ENCODE assay signal across 14 cellular contexts in genomic region chr6:139800837-139801236, GRCh38.
DNase-seq lines count a peak whose midpoint lies in the region; ATAC-seq lines count a peak whose summit lies in the region.
"Had no signal": no experiment of that assay in that cellular context is flagged by ENCODE, and none has a peak within 500 bp of the region (broad histone marks: within the 10 kb centered on the region; RNA-seq: fewer than 3 reads in every experiment).

No MANE protein-coding gene starts in this region.

- CTCF ChIA-PET in activated CD8-positive, alpha-beta memory T cell treated with anti-CD3 and anti-CD28 coated beads, Interleukin-2, amount 10 ng/mL, durations not matched to agents 7 days and 5 days (lab: Charles Lee), result no interaction called here

- H3K27me3 Mint-ChIP-seq in activated CD8-positive, alpha-beta memory T cell treated with anti-CD3 and anti-CD28 coated beads, Interleukin-2, amount 10 ng/mL, durations not matched to agents 7 days and 5 days, result no peaks in the 10 kb centered on the region

- DNase-seq in activated CD8-positive, alpha-beta memory T cell treated with anti-CD3 and anti-CD28 coated beads, Interleukin-2, amount 10 ng/mL, durations not matched to agents 7 days and 5 days, result no peak
- DNase-seq in GM19238 (ENCODE audit: insufficient read length, low spot score), result no peak
- no peak for DNase-seq in stimulated activated CD8-positive, alpha-beta memory T cell treated with anti-CD3 and anti-CD28 coated beads, Interleukin-4, amount 100 ng/mL, for 48 hours
- DNase-seq: ACHN; activated CD4-positive, alpha-beta T cell treated with anti-CD3 and anti-CD28 coated beads, Interleukin-2, amount 50 U/mL, for 4 hours; activated effector memory CD4-positive, alpha-beta T cell treated with Interleukin-2 at 50 U/mL for 16 hours; DMS 273 treated with DMSO at 0.1 percent for 48 hours; NCI-H2029 had no signal

- peaks cover 3% of the 10 kb centered on the region for H3K36me3 Mint-ChIP-seq in activated CD8-positive, alpha-beta memory T cell treated with anti-CD3 and anti-CD28 coated beads, Interleukin-2, amount 10 ng/mL, durations not matched to agents 7 days and 5 days
- H3K36me3 Mint-ChIP-seq: IgD-negative memory B cell had no signal

- peaks cover 3% of the 10 kb centered on the region for H3K9me3 Mint-ChIP-seq in activated CD8-positive, alpha-beta memory T cell treated with anti-CD3 and anti-CD28 coated beads, Interleukin-2, amount 10 ng/mL, durations not matched to agents 7 days and 5 days (ENCODE audit: low read depth)

- ATAC-seq in GM18498 (IDR thresholded peaks at IDR 0.05; ENCODE audit: unreplicated experiment), result peak; percentile 92
- peak; percentile 93 for ATAC-seq in GM19438 (IDR thresholded peaks at IDR 0.05; ENCODE audit: low read depth, unreplicated experiment)
- ATAC-seq in HG02798 (IDR thresholded peaks at IDR 0.05; ENCODE audit: poor library complexity, unreplicated experiment), result peak; percentile 72
- peak; percentile 82 for ATAC-seq in HG03575 (IDR thresholded peaks at IDR 0.05; ENCODE audit: extremely low read depth, insufficient number of reproducible peaks, low FRiP score, unreplicated experiment)
- ATAC-seq in HG03354 (IDR thresholded peaks at IDR 0.05; ENCODE audit: poor library complexity, severe bottlenecking, unreplicated experiment), result no peak
- ATAC-seq in activated CD8-positive, alpha-beta memory T cell treated with anti-CD3 and anti-CD28 coated beads, Interleukin-2, amount 10 ng/mL, durations not matched to agents 7 days and 5 days, result no peak

- H3K27ac Mint-ChIP-seq in activated CD8-positive, alpha-beta memory T cell treated with anti-CD3 and anti-CD28 coated beads, Interleukin-2, amount 10 ng/mL, durations not matched to agents 7 days and 5 days, result no peak overlapping the region
- H3K27ac Mint-ChIP-seq: IgD-negative memory B cell had no signal

- H3K4me3 Mint-ChIP-seq in activated CD8-positive, alpha-beta memory T cell treated with anti-CD3 and anti-CD28 coated beads, Interleukin-2, amount 10 ng/mL, durations not matched to agents 7 days and 5 days, result no peak overlapping the region
- H3K4me3 Mint-ChIP-seq: IgD-negative memory B cell had no signal

- no peaks in the 10 kb centered on the region for H3K4me1 Mint-ChIP-seq in activated CD8-positive, alpha-beta memory T cell treated with anti-CD3 and anti-CD28 coated beads, Interleukin-2, amount 10 ng/mL, durations not matched to agents 7 days and 5 days
- H3K4me1 Mint-ChIP-seq: IgD-negative memory B cell had no signal

Comparison
In these comparisons a context has a peak if more than half of its experiments do, and no peak if none do; other contexts are left out.
1. ATAC-seq: peak in GM18498 (single experiment), GM19438 (single experiment), HG02798 (single experiment) and HG03575 (single experiment); none in HG03354 (single experiment) and activated CD8-positive, alpha-beta memory T cell treated with anti-CD3 and anti-CD28 coated beads, Interleukin-2, amount 10 ng/mL, durations not matched to agents 7 days and 5 days (single experiment).